ENCODE assay signal across 1 cellular context in genomic region chr5:154822896-154823295, GRCh38.
A peak's percentile ranks its signal among the peaks of the same experiment; 100 is the strongest.
TF ChIP-seq lines count a peak whose summit lies in the region.
"Not testable (repeated sequence)": the region's sequence is repeated elsewhere in the genome, so short reads cannot be mapped to it uniquely, and the experiment has no call there.

No MANE protein-coding gene starts in this region.

TF ChIP-seq in HepG2, 621 proteins besides CTCF, POLR2A, EP300 and RAD21:
- TF ChIP-seq NR2F6 (IDR thresholded peaks at IDR 0.05), result not testable (repeated sequence)
- TF ChIP-seq NR2F6 (CRISPR knock-in tag; IDR thresholded peaks at IDR 0.05), result 0 out of 2 replicates have a peak, but pooled peaks have one; percentile 9
TF ChIP-seq in HepG2: peak in this region for 1; not testable (repeated sequence) for 620.
